ENCODE assay signal across 9 cellular contexts in the genomic region with DNA sequence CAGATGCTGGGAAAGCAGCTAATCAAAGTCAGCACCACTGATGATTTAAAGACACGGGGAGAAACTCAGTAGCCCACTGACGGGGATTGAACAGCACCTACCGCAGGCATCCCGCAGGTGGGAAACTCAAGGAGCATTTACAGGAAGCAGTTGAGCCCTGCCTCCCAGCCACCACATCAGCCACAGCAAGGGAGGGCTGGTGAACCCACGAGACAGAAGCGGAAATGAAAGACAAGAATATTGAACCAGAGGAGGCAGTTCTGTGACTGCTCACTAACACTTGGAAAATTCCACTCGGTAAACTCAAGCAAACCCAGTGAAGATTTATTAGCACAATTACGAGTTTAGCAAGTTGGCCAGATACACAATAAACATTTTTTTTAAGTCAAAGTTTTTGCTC.
A peak's percentile ranks its signal among the peaks of the same experiment; 100 is the strongest.
DNase-seq lines count a peak whose midpoint lies in the region; ATAC-seq and TF ChIP-seq lines count a peak whose summit lies in the region.
"Had no signal": no experiment of that assay in that cellular context is flagged by ENCODE, and none has a peak within 500 bp of the region (broad histone marks: within the 10 kb centered on the region; RNA-seq: fewer than 3 reads in every experiment).

No MANE protein-coding gene starts in this region.

- TF ChIP-seq POLR2A in erythroblast (IDR thresholded peaks at IDR 0.05; ENCODE audit: low read length), result no peak

- no peak for ATAC-seq in HG03521 (IDR thresholded peaks at IDR 0.05; ENCODE audit: unreplicated experiment)
- ATAC-seq in SK-N-SH treated with all-trans-retinoic acid at 6 μM for 48 hours, result no peak

- DNase-seq in EL, result peak; percentile 7
- peak; percentile 46 for DNase-seq in T follicular helper cell (ENCODE audit: low read depth)
- DNase-seq in activated naive CD4-positive, alpha-beta T cell treated with anti-CD3 and anti-CD28 coated beads, Interleukin-2, amount 50 U/mL, for 16 hours, result peak; percentile 25
- DNase-seq in stimulated activated CD4-positive, alpha-beta T cell treated with anti-CD3 and anti-CD28 coated beads, Interleukin-2, amount 100 ng/mL, for 24 hours, result peak; percentile 41 to 61
- no peak for DNase-seq in NCI-H526 (lab: John Stamatoyannopoulos, UW)
- no peak for DNase-seq in erythroblast (lab: John Stamatoyannopoulos, UW)
- DNase-seq: dorsolateral prefrontal cortex had no signal

TF ChIP-seq in SK-N-SH treated with all-trans-retinoic acid at 6 μM for 48 hours, 23 proteins besides CTCF, POLR2A, EP300 and RAD21:
- TF ChIP-seq CSDC2 (CRISPR knock-in tag; IDR thresholded peaks at IDR 0.05) (no peak), BACH2 (CRISPR knock-in tag; IDR thresholded peaks at IDR 0.05; ENCODE audit: borderline replicate concordance) (no peak), OSR1 (CRISPR knock-in tag; IDR thresholded peaks at IDR 0.05) (no peak), ZFP30 (CRISPR knock-in tag; IDR thresholded peaks at IDR 0.05) (no peak), ARNTL (CRISPR knock-in tag; IDR thresholded peaks at IDR 0.05; ENCODE audit: borderline replicate concordance, low read depth) (no peak), ISL1 (CRISPR knock-in tag; IDR thresholded peaks at IDR 0.05) (no peak)
- TF ChIP-seq, protein P1, sequence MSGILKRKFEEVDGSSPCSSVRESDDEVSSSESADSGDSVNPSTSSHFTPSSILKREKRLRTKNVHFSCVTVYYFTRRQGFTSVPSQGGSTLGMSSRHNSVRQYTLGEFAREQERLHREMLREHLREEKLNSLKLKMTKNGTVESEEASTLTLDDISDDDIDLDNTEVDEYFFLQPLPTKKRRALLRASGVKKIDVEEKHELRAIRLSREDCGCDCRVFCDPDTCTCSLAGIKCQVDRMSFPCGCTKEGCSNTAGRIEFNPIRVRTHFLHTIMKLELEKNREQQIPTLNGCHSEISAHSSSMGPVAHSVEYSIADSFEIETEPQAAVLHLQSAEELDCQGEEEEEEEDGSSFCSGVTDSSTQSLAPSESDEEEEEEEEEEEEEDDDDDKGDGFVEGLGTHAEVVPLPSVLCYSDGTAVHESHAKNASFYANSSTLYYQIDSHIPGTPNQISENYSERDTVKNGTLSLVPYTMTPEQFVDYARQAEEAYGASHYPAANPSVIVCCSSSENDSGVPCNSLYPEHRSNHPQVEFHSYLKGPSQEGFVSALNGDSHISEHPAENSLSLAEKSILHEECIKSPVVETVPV (CRISPR knock-in tag; IDR thresholded peaks at IDR 0.05), result no peak

Comparison
In these comparisons a context has a peak if more than half of its experiments do, and no peak if none do; other contexts are left out.
1. DNase-seq: peak in EL (single experiment), T follicular helper cell (single experiment), activated naive CD4-positive, alpha-beta T cell treated with anti-CD3 and anti-CD28 coated beads, Interleukin-2, amount 50 U/mL, for 16 hours (single experiment) and stimulated activated CD4-positive, alpha-beta T cell treated with anti-CD3 and anti-CD28 coated beads, Interleukin-2, amount 100 ng/mL, for 24 hours (2 of 2); none in NCI-H526 (0 of 2) and erythroblast (0 of 2).